22 cellular contexts compared by ENCODE assay signal in genomic region chr6:67345946-67346345, GRCh38.
A peak's percentile ranks its signal among the peaks of the same experiment; 100 is the strongest.
DNase-seq lines count a peak whose midpoint lies in the region; ATAC-seq, FAIRE-seq and TF ChIP-seq lines count a peak whose summit lies in the region.
"Had no signal": no experiment of that assay in that cellular context is flagged by ENCODE, and none has a peak within 500 bp of the region (broad histone marks: within the 10 kb centered on the region; RNA-seq: fewer than 3 reads in every experiment).

No MANE protein-coding gene starts in this region.

- no peak for ATAC-seq in GM21737 (IDR thresholded peaks at IDR 0.05; ENCODE audit: unreplicated experiment)

- DNase-seq in COLO668 (lab: John Stamatoyannopoulos, UW; ENCODE audit: unreplicated experiment) (peak; percentile 6), HL-60 (ENCODE audit: low read depth in 1 of 2, low spot score in 1 of 2) (peak; percentile 15 to 42), NCI-H345 (lab: John Stamatoyannopoulos, UW) (peak; percentile 83), bronchial epithelial cell (ENCODE audit: low read depth) (peak; percentile 96), endothelial cell (ENCODE audit: low spot score) (no peak), GM12891 (ENCODE audit: insufficient read length, low spot score) (no peak)
- DNase-seq: activated naive CD8-positive, alpha-beta T cell treated with anti-CD3 and anti-CD28 coated beads, Interleukin-2, amount 10 ng/mL, durations not matched to agents 7 days and 5 days; BE2C; effector memory CD4-positive, alpha-beta T cell; hippocampal formation; KG1; kidney glomerular epithelial cell; NCI-H1694; NCI-H82; SJCRH30; testis had no signal

- TF ChIP-seq CTCF in HL-60 (IDR thresholded peaks at IDR 0.05; ENCODE audit: insufficient read depth, low read length) (no peak), bronchial epithelial cell (IDR thresholded peaks at IDR 0.05; ENCODE audit: insufficient read depth, low read length, severe bottlenecking) (no peak), endothelial cell (IDR thresholded peaks at IDR 0.05; ENCODE audit: unreplicated experiment) (no peak)

- H3K4me3 Mint-ChIP-seq in endothelial cell (ENCODE audit: unreplicated experiment): no peak overlapping the region
- H3K4me3 Mint-ChIP-seq: activated naive CD8-positive, alpha-beta T cell treated with anti-CD3 and anti-CD28 coated beads, Interleukin-2, amount 10 ng/mL, durations not matched to agents 7 days and 5 days; activated T-helper 1 cell treated with anti-CD3 and anti-CD28 coated beads, Interleukin-12 subunit alpha, Interleukin-12 subunit beta, Interleukin-2, Interleukin-4 antibody, amounts not matched to agents 30 ng/mL and 10 ng/mL and 1 ng/mL, durations not matched to agents 14 hours and 24 hours and 36 hours; nephron; T-helper 2 cell treated with Interferon-gamma antibody and Interleukin-4, amounts not matched to agents 5 μg/mL and 100 μg/mL, for 36 hours had no signal

- H3K36me3 Mint-ChIP-seq in endothelial cell (ENCODE audit: low read depth, unreplicated experiment): no peaks in the 10 kb centered on the region
- H3K36me3 Mint-ChIP-seq: activated naive CD8-positive, alpha-beta T cell treated with anti-CD3 and anti-CD28 coated beads, Interleukin-2, amount 10 ng/mL, durations not matched to agents 7 days and 5 days had no signal

- no peaks in the 10 kb centered on the region for H3K36me3 ChIP-seq in bronchial epithelial cell (ENCODE audit: control insufficient read depth, insufficient read depth, low read length)
- H3K36me3 ChIP-seq: BE2C, prostate gland, SJCRH30 had no signal

- no peak overlapping the region for H3K4me3 ChIP-seq in HL-60 (replicated peaks; ENCODE audit: insufficient read depth, low read length)
- no peak overlapping the region for H3K4me3 ChIP-seq in bronchial epithelial cell (ENCODE audit: low read depth, low read length)
- H3K4me3 ChIP-seq: prostate gland, SJCRH30, testis had no signal

- no peaks in the 10 kb centered on the region for H3K9me3 Mint-ChIP-seq in endothelial cell (ENCODE audit: unreplicated experiment)
- H3K9me3 Mint-ChIP-seq: activated T-helper 1 cell treated with anti-CD3 and anti-CD28 coated beads, Interleukin-12 subunit alpha, Interleukin-12 subunit beta, Interleukin-2, Interleukin-4 antibody, amounts not matched to agents 30 ng/mL and 10 ng/mL and 1 ng/mL, durations not matched to agents 14 hours and 24 hours and 36 hours; nephron had no signal

- no peaks in the 10 kb centered on the region for H3K27me3 Mint-ChIP-seq in endothelial cell (ENCODE audit: unreplicated experiment)
- H3K27me3 Mint-ChIP-seq: activated naive CD8-positive, alpha-beta T cell treated with anti-CD3 and anti-CD28 coated beads, Interleukin-2, amount 10 ng/mL, durations not matched to agents 7 days and 5 days had no signal

- no peak overlapping the region for H3K27ac Mint-ChIP-seq in endothelial cell (ENCODE audit: unreplicated experiment)
- H3K27ac Mint-ChIP-seq: activated naive CD8-positive, alpha-beta T cell treated with anti-CD3 and anti-CD28 coated beads, Interleukin-2, amount 10 ng/mL, durations not matched to agents 7 days and 5 days; activated T-helper 1 cell treated with anti-CD3 and anti-CD28 coated beads, Interleukin-12 subunit alpha, Interleukin-12 subunit beta, Interleukin-2, Interleukin-4 antibody, amounts not matched to agents 30 ng/mL and 10 ng/mL and 1 ng/mL, durations not matched to agents 14 hours and 24 hours and 36 hours; nephron; T-helper 2 cell treated with Interferon-gamma antibody and Interleukin-4, amounts not matched to agents 5 μg/mL and 100 μg/mL, for 36 hours had no signal

- H3K27ac ChIP-seq in HL-60 (replicated peaks): no peak overlapping the region
- H3K27ac ChIP-seq: prostate gland, SJCRH30, testis had no signal

- no peak for TF ChIP-seq POLR2A in GM12891 (IDR thresholded peaks at IDR 0.05; ENCODE audit: low read depth, low read length)

- FAIRE-seq in bronchial epithelial cell (lab: Jason Lieb, UNC): peak; percentile 99
- FAIRE-seq in GM12891 (lab: Jason Lieb, UNC): no peak
- FAIRE-seq: H54 had no signal

- no peaks in the 10 kb centered on the region for H3K4me1 Mint-ChIP-seq in endothelial cell (ENCODE audit: unreplicated experiment)
- H3K4me1 Mint-ChIP-seq: activated naive CD8-positive, alpha-beta T cell treated with anti-CD3 and anti-CD28 coated beads, Interleukin-2, amount 10 ng/mL, durations not matched to agents 7 days and 5 days; nephron had no signal

- H3K27me3 ChIP-seq in HL-60 (ENCODE audit: insufficient read depth, poor library complexity, severe bottlenecking): no peaks in the 10 kb centered on the region
- H3K27me3 ChIP-seq in bronchial epithelial cell (ENCODE audit: control insufficient read depth, insufficient read depth, low read length): no peaks in the 10 kb centered on the region
- H3K27me3 ChIP-seq: BE2C, SJCRH30, testis had no signal

TF ChIP-seq in GM12891, 5 proteins besides CTCF, POLR2A, EP300 and RAD21:
- TF ChIP-seq TAF1 (IDR thresholded peaks at IDR 0.05; ENCODE audit: low read depth, low read length): no peak
- TF ChIP-seq POU2F2 (IDR thresholded peaks at IDR 0.05; ENCODE audit: low read depth, low read length): no peak

Comparison
In these comparisons a context has a peak if more than half of its experiments do, and no peak if none do; other contexts are left out.
1. DNase-seq: peak in COLO668 (single experiment), HL-60 (2 of 2), NCI-H345 (single experiment) and bronchial epithelial cell (single experiment); none in endothelial cell (single experiment) and GM12891 (single experiment).